9 cellular contexts compared by ENCODE assay signal in genomic region chr18:6521804-6522418, GRCh38.
DNase-seq lines count a peak whose midpoint lies in the region; ATAC-seq, FAIRE-seq and TF ChIP-seq lines count a peak whose summit lies in the region.
"Had no signal": no experiment of that assay in that cellular context is flagged by ENCODE, and none has a peak within 500 bp of the region (broad histone marks: within the 10 kb centered on the region; RNA-seq: fewer than 3 reads in every experiment).

No MANE protein-coding gene starts in this region.

- H2AFZ ChIP-seq in DND-41 (ENCODE audit: low read depth, low read length) = no peak overlapping the region

- TF ChIP-seq POLR2A in Peyer's patch (IDR thresholded peaks at IDR 0.05) = no peak

- ATAC-seq in DND-41 (ENCODE audit: insufficient read depth, low read depth) (no peak), HG02852 (IDR thresholded peaks at IDR 0.05; ENCODE audit: unreplicated experiment) (peak; percentile 61)

- H3K27me3 ChIP-seq in DND-41 (ENCODE audit: insufficient read depth, low read length, poor library complexity) = no peaks in the 10 kb centered on the region
- no peaks in the 10 kb centered on the region for H3K27me3 ChIP-seq in Peyer's patch

- H3K36me3 ChIP-seq in DND-41 (ENCODE audit: insufficient read depth, low read length) (no peaks in the 10 kb centered on the region), Peyer's patch (no peaks in the 10 kb centered on the region)

- DNase-seq in DND-41 (peak; percentile 18), Peyer's patch (peak in 1 of 3 donors; percentile 68), fibroblast of mammary gland (ENCODE audit: low read depth) (peak; percentile 63), HTR-8/SVneo (ENCODE audit: insufficient read length, low spot score) (no peak), NCI-H2107 (lab: John Stamatoyannopoulos, UW) (no peak)
- DNase-seq in stimulated activated CD8-positive, alpha-beta memory T cell treated with anti-CD3 and anti-CD28 coated beads, Interleukin-4, amount 100 ng/mL, for 48 hours = peak; percentile 49

- no peak for FAIRE-seq in HTR-8/SVneo (lab: Jason Lieb, UNC)
- FAIRE-seq: islet of Langerhans had no signal

- H3K9me3 ChIP-seq in DND-41 (ENCODE audit: insufficient read depth, low read length, severe bottlenecking) (no peaks in the 10 kb centered on the region), Peyer's patch (no peaks in the 10 kb centered on the region)

- no peak overlapping the region for H3K4me3 ChIP-seq in DND-41 (ENCODE audit: low read depth in 1 of 2, low read length in 2 of 2)
- H3K4me3 ChIP-seq in Peyer's patch = no peak overlapping the region
- no peak overlapping the region for H3K4me3 ChIP-seq in fibroblast of mammary gland (ENCODE audit: control insufficient read depth, low read depth, low read length)

- H3K27ac ChIP-seq in 22Rv1 (no peak overlapping the region), DND-41 (ENCODE audit: low read length) (no peak overlapping the region), Peyer's patch (no peak overlapping the region)

- TF ChIP-seq CTCF in 22Rv1 (IDR thresholded peaks at IDR 0.05) (peak; percentile 89), DND-41 (IDR thresholded peaks at IDR 0.05; ENCODE audit: borderline replicate concordance, extremely low read depth, low read length, poor library complexity, severe bottlenecking) (peak; percentile 56), Peyer's patch (IDR thresholded peaks at IDR 0.05) (peak in 4 of 6 experiments; percentile 36 to 87 (median 78)), fibroblast of mammary gland (conservative IDR thresholded peaks at IDR 0.05; ENCODE audit: control insufficient read depth, insufficient read depth, low read depth, low read length) (peak; percentile 97)

- H3K4me2 ChIP-seq in DND-41 (ENCODE audit: insufficient read depth, low read length) = no peak overlapping the region

- H3K4me1 ChIP-seq in DND-41 (ENCODE audit: insufficient read depth, low read length) = no peaks in the 10 kb centered on the region
- H3K4me1 ChIP-seq in Peyer's patch = no peaks in the 10 kb centered on the region

- no peaks in the 10 kb centered on the region for H3K79me2 ChIP-seq in DND-41 (ENCODE audit: insufficient read depth, low read length)

- no peak overlapping the region for H3K9ac ChIP-seq in DND-41 (ENCODE audit: low read depth, low read length)

- H4K20me1 ChIP-seq in DND-41 (ENCODE audit: insufficient read depth, low read length) = no peaks in the 10 kb centered on the region

Comparison
In these comparisons a context has a peak if more than half of its experiments do, and no peak if none do; other contexts are left out.
1. DNase-seq: peak in DND-41 (single experiment), fibroblast of mammary gland (single experiment) and stimulated activated CD8-positive, alpha-beta memory T cell treated with anti-CD3 and anti-CD28 coated beads, Interleukin-4, amount 100 ng/mL, for 48 hours (single experiment); none in HTR-8/SVneo (single experiment) and NCI-H2107 (single experiment).
2. Peak in every context shown above with its lines, with median percentiles within 50 percentile points of each other: CTCF ChIP-seq.